In genomic region chr10:6145414-6145978, GRCh38 we compare ENCODE assay signal across 8 cellular contexts. TPM values are rescaled to one million over a fixed set of nuclear protein-coding genes. Genes with fewer than 3 reads are reported as not detected.
DNase-seq lines count a peak whose midpoint lies in the region; ATAC-seq and TF ChIP-seq lines count a peak whose summit lies in the region.

No MANE protein-coding gene starts in this region.

- RAD21 ChIA-PET in HCT116 (lab: Charles Lee; ENCODE audit: low non-redundant PET in 1 of 2, low total read pairs in 2 of 2, uncharacterized antibody in 2 of 2, unreplicated experiment in 2 of 2), result no interaction called here

- H2AFZ ChIP-seq in HCT116 (ENCODE audit: low read depth, low read length, poor library complexity, severe bottlenecking), result no peak overlapping the region

- H3K9ac ChIP-seq in HCT116 (ENCODE audit: low read length) (peak overlapping the region; percentile 89), skeletal muscle tissue (ENCODE audit: low read depth in 1 of 3, low read length in 3 of 3) (peak overlapping the region; percentile 83 to 95 (median 85))

- peaks cover 7% of the 10 kb centered on the region for H3K36me3 Mint-ChIP-seq in activated CD4-positive, alpha-beta memory T cell treated with anti-CD3 and anti-CD28 coated beads for 36 hours

- H4K20me1 ChIP-seq in HCT116 (ENCODE audit: insufficient read depth), result no peaks in the 10 kb centered on the region

- DNase-seq in HCT116 (ENCODE audit: low read depth, low spot score) (no peak), right atrium auricular region (ENCODE audit: low spot score) (no peak), NCI-H1436 treated with DMSO at 0.1 percent for 48 hours (lab: John Stamatoyannopoulos, UW) (no peak), GF-D8 (lab: John Stamatoyannopoulos, UW) (no peak)
- peak; percentile 17 for DNase-seq in activated CD4-positive, alpha-beta memory T cell treated with anti-CD3 and anti-CD28 coated beads for 36 hours
- no peak for DNase-seq in stimulated activated CD4-positive, alpha-beta T cell treated with anti-CD3 and anti-CD28 coated beads, Interleukin-4, amount 100 ng/mL, for 24 hours

- H3K27ac Mint-ChIP-seq in activated CD4-positive, alpha-beta memory T cell treated with anti-CD3 and anti-CD28 coated beads for 36 hours, result peak overlapping the region; percentile 74

- H3K9me3 ChIP-seq in HCT116 (ENCODE audit: control insufficient read depth in 1 of 2, insufficient read depth in 1 of 2, low read depth in 1 of 2, low read length in 2 of 2) (no peaks in the 10 kb centered on the region), right atrium auricular region (no peaks in the 10 kb centered on the region), skeletal muscle tissue (ENCODE audit: control insufficient read depth in 3 of 3, low read length in 3 of 3) (no peaks in the 10 kb centered on the region)

- peak; percentile 20; the same call in 1 of the 2 replicates for ATAC-seq in HCT116
- no peak for ATAC-seq in HG03521 (IDR thresholded peaks at IDR 0.05; ENCODE audit: unreplicated experiment)

- H3K27me3 Mint-ChIP-seq in activated CD4-positive, alpha-beta memory T cell treated with anti-CD3 and anti-CD28 coated beads for 36 hours, result no peaks in the 10 kb centered on the region

- TF ChIP-seq POLR2A in HCT116 (IDR thresholded peaks at IDR 0.05; ENCODE audit: borderline replicate concordance, extremely low read depth, insufficient read depth, insufficient read length), result no peak

- H3K27ac ChIP-seq in HCT116 (ENCODE audit: low read depth, low read length), result peak overlapping the region; percentile 77; the same call in 1 of the 2 replicates
- peak overlapping the region; percentile 82 to 92 for H3K27ac ChIP-seq in right atrium auricular region
- H3K27ac ChIP-seq in skeletal muscle tissue (ENCODE audit: low read depth, low read length), result peak overlapping the region; percentile 77

- H3K9me3 Mint-ChIP-seq in activated CD4-positive, alpha-beta memory T cell treated with anti-CD3 and anti-CD28 coated beads for 36 hours, result no peaks in the 10 kb centered on the region

- BruUV-seq in HCT116 (replicated peaks; lab: Mats Ljungman, UMichigan), result no TSS peak

- H3K4me1 ChIP-seq in HCT116 (ENCODE audit: control insufficient read depth in 1 of 2, insufficient read depth in 2 of 2, low read length in 2 of 2) (peaks cover 12 to 29% of the 10 kb centered on the region in 2 experiments; a peak in 3 of 4 replicates), right atrium auricular region (peaks cover 3 to 24% of the 10 kb centered on the region in 2 donors), skeletal muscle tissue (ENCODE audit: control insufficient read depth in 3 of 3, insufficient read depth in 3 of 3, low read length in 3 of 3) (peaks cover 31 to 44% (median 34%) of the 10 kb centered on the region in 3 donors)

- intact Hi-C loops in HCT116 (cut with micrococcal nuclease), result no loop called here
- intact Hi-C loops in activated CD4-positive, alpha-beta memory T cell treated with anti-CD3 and anti-CD28 coated beads for 36 hours (cut with micrococcal nuclease), result loop anchor here (2.0 to 10.0 kb wide), 2 partner anchors 17 to 129 kb away; no protein-coding TSS in a partner anchor

- H3K36me3 ChIP-seq in HCT116 (ENCODE audit: control insufficient read depth in 1 of 2, insufficient read depth in 2 of 2, low read length in 2 of 2) (peaks cover 0 to 2% of the 10 kb centered on the region in 2 experiments; a peak in 1 of 4 replicates), right atrium auricular region (no peaks in the 10 kb centered on the region), skeletal muscle tissue (ENCODE audit: control insufficient read depth in 3 of 3, insufficient read depth in 3 of 3, low read length in 3 of 3) (peaks cover 0 to 2% (median 0%) of the 10 kb centered on the region in 3 donors)

- H3K4me3 Mint-ChIP-seq in activated CD4-positive, alpha-beta memory T cell treated with anti-CD3 and anti-CD28 coated beads for 36 hours, result peak overlapping the region; percentile 80

- no peaks in the 10 kb centered on the region for H3K27me3 ChIP-seq in HCT116 (ENCODE audit: insufficient read depth, low read length)
- H3K27me3 ChIP-seq in right atrium auricular region, result no peaks in the 10 kb centered on the region
- no peaks in the 10 kb centered on the region for H3K27me3 ChIP-seq in skeletal muscle tissue (ENCODE audit: control insufficient read depth in 3 of 3, insufficient read depth in 3 of 3, low read length in 3 of 3)

- TF ChIP-seq CTCF in HCT116 (IDR thresholded peaks at IDR 0.05 in 2 of 3, conservative IDR thresholded peaks at IDR 0.05 in 1 of 3; ENCODE audit: borderline replicate concordance in 1 of 3, insufficient read depth in 1 of 3, low read depth in 2 of 3, low read length in 2 of 3) (no peak), right atrium auricular region (IDR thresholded peaks at IDR 0.05) (no peak)

- TF ChIP-seq RAD21 in HCT116 (IDR thresholded peaks at IDR 0.05; ENCODE audit: low read depth), result no peak

- POLR2A ChIA-PET in HCT116 (lab: Charles Lee), result no interaction called here
- POLR2A ChIA-PET in activated CD4-positive, alpha-beta memory T cell treated with anti-CD3 and anti-CD28 coated beads for 36 hours (lab: Charles Lee), result interaction anchor here (1.9 kb wide), 1 partner anchor 18 kb away, joined by 8 read pairs; no protein-coding TSS in a partner anchor

- H3K4me3 ChIP-seq in HCT116 (replicated peaks in 1 of 2; ENCODE audit: low read depth in 1 of 2, low read length in 2 of 2) (peak overlapping the region; percentile 65 to 85), right atrium auricular region (peak overlapping the region; percentile 84 to 87), skeletal muscle tissue (ENCODE audit: low read length in 3 of 3) (peak overlapping the region; percentile 62 to 88 (median 88))

- H3K79me2 ChIP-seq in HCT116 (ENCODE audit: insufficient read depth, low read length), result peaks cover 54% of the 10 kb centered on the region

- H3K4me2 ChIP-seq in HCT116 (ENCODE audit: low read length), result peak overlapping the region; percentile 92

- H3K9me2 ChIP-seq in HCT116 (ENCODE audit: insufficient read depth), result no peaks in the 10 kb centered on the region

- CTCF ChIA-PET in HCT116 (lab: Charles Lee), result no interaction called here
- CTCF ChIA-PET in activated CD4-positive, alpha-beta memory T cell treated with anti-CD3 and anti-CD28 coated beads for 36 hours (lab: Charles Lee), result interaction anchor here (1.0 kb wide), 1 partner anchor 59 kb away, joined by 3 read pairs; no protein-coding TSS in a partner anchor

- H3K4me1 Mint-ChIP-seq in activated CD4-positive, alpha-beta memory T cell treated with anti-CD3 and anti-CD28 coated beads for 36 hours (ENCODE audit: low read depth), result peaks cover 81% of the 10 kb centered on the region

TF ChIP-seq in HCT116, 20 proteins besides CTCF, POLR2A, EP300 and RAD21 (continues in another document):
- TF ChIP-seq POLR2AphosphoS5 (IDR thresholded peaks at IDR 0.05; ENCODE audit: low read depth, low read length) (no peak), ZFX (IDR thresholded peaks at IDR 0.05) (no peak; the same call in 1 of the 2 replicates), ATF3 (IDR thresholded peaks at IDR 0.05) (no peak), SIN3A (IDR thresholded peaks at IDR 0.05; ENCODE audit: low read depth) (no peak), EZH2phosphoT487 (IDR thresholded peaks at IDR 0.05; ENCODE audit: borderline replicate concordance) (no peak), ZNF274 (IDR thresholded peaks at IDR 0.05; ENCODE audit: low read depth, low read length) (no peak), MAX (IDR thresholded peaks at IDR 0.05) (no peak; the same call in 1 of the 2 replicates), TCF7L2 (IDR thresholded peaks at IDR 0.05; ENCODE audit: borderline replicate concordance, extremely low read depth, insufficient read depth, insufficient read length) (no peak), EGR1 (IDR thresholded peaks at IDR 0.05; ENCODE audit: low read depth) (no peak), EZH2 (IDR thresholded peaks at IDR 0.05) (no peak), YY1 (IDR thresholded peaks at IDR 0.05; ENCODE audit: extremely low read depth, insufficient replicate concordance, low read depth, low read length) (no peak), SP1 (IDR thresholded peaks at IDR 0.05; ENCODE audit: low read depth) (no peak), ELF1 (IDR thresholded peaks at IDR 0.05; ENCODE audit: borderline replicate concordance, low read depth) (no peak)

RNA-seq across cellular contexts. Expression of gene RBM17, which starts 56.7 kb away (rescaled TPM):
- total RNA-seq in HCT116 (2021; ENCODE audit: unreplicated experiment) (129 TPM), right atrium auricular region (10 to 100 TPM; 27.4 to 30.1 TPM), skeletal muscle tissue (41.2 TPM)
- polyA plus RNA-seq in HCT116 (2012), result 61.6 and 81.2 TPM in 2 replicates
- total RNA-seq in activated CD4-positive, alpha-beta memory T cell treated with anti-CD3 and anti-CD28 coated beads for 36 hours, result 100 to 1,000 TPM; 151 to 155 TPM

RNA-seq across cellular contexts. Expression of gene PFKFB3, which starts 57.2 kb away (rescaled TPM):
- 50.8 TPM for total RNA-seq in HCT116 (2021; ENCODE audit: unreplicated experiment)
- polyA plus RNA-seq in HCT116 (2012), result 32.8 and 40.7 TPM in 2 replicates
- 10 to 100 TPM; 70.6 to 76.4 TPM for total RNA-seq in activated CD4-positive, alpha-beta memory T cell treated with anti-CD3 and anti-CD28 coated beads for 36 hours
- total RNA-seq in right atrium auricular region, result 10 to 100 TPM in 1 of 2 donors, 1 to 10 TPM in 1; 9.4 to 16.5 TPM
- total RNA-seq in skeletal muscle tissue, result 9.9 TPM
